ENCODE assay signal across 12 cellular contexts in the genomic region with DNA sequence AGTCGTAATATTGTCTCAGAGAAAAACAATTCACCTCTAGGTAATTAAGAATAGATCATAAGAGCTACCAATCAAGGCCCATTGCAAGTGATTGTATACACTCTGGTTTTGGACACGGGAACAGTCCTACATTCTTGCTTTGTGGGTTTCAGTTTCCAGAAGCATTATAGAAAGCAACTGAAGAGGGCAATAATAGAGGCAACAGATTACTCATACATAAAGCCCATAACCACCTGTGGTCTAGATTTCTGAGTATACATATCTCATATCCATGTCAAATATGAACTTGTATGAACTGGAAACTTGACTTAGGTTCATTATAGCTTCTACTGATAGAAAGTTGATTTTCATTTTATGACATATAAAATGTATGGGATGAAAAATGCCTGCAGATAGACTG.
DNase-seq lines count a peak whose midpoint lies in the region; ATAC-seq lines count a peak whose summit lies in the region.
"Had no signal": no experiment of that assay in that cellular context is flagged by ENCODE, and none has a peak within 500 bp of the region (broad histone marks: within the 10 kb centered on the region; RNA-seq: fewer than 3 reads in every experiment).

No MANE protein-coding gene starts in this region.

- POLR2A ChIA-PET in activated CD4-positive, alpha-beta T cell treated with anti-CD3 and anti-CD28 coated beads, Interleukin-2, amount 10 ng/mL, durations not matched to agents 7 days and 5 days (lab: Charles Lee), result no interaction called here

- H3K27ac Mint-ChIP-seq in activated CD4-positive, alpha-beta T cell treated with anti-CD3 and anti-CD28 coated beads, Interleukin-2, amount 10 ng/mL, durations not matched to agents 7 days and 5 days, result no peak overlapping the region
- H3K27ac Mint-ChIP-seq in memory B cell, result peak overlapping the region; percentile 50

- peaks cover 71% of the 10 kb centered on the region for H3K36me3 Mint-ChIP-seq in activated CD4-positive, alpha-beta T cell treated with anti-CD3 and anti-CD28 coated beads, Interleukin-2, amount 10 ng/mL, durations not matched to agents 7 days and 5 days (ENCODE audit: low read depth)
- H3K36me3 Mint-ChIP-seq in memory B cell, result peaks cover 42% of the 10 kb centered on the region

- ATAC-seq in GM21529 (IDR thresholded peaks at IDR 0.05; ENCODE audit: unreplicated experiment) (peak; percentile 99), HG03175 (IDR thresholded peaks at IDR 0.05; ENCODE audit: unreplicated experiment) (peak; percentile 99), memory B cell (ENCODE audit: low read depth) (no peak)
- ATAC-seq: HepG2 had no signal

- CTCF ChIA-PET in activated CD4-positive, alpha-beta T cell treated with anti-CD3 and anti-CD28 coated beads, Interleukin-2, amount 10 ng/mL, durations not matched to agents 7 days and 5 days (lab: Charles Lee), result interaction anchor here (0.7 to 1.1 kb wide), 3 partner anchors 10 to 30 kb away, joined by 3 to 5 read pairs (median 3); no protein-coding TSS in a partner anchor

- peaks cover 6% of the 10 kb centered on the region for H3K27me3 Mint-ChIP-seq in activated CD4-positive, alpha-beta T cell treated with anti-CD3 and anti-CD28 coated beads, Interleukin-2, amount 10 ng/mL, durations not matched to agents 7 days and 5 days
- H3K27me3 Mint-ChIP-seq in memory B cell, result no peaks in the 10 kb centered on the region

- no peak overlapping the region for H3K4me3 Mint-ChIP-seq in activated CD4-positive, alpha-beta T cell treated with anti-CD3 and anti-CD28 coated beads, Interleukin-2, amount 10 ng/mL, durations not matched to agents 7 days and 5 days
- no peak overlapping the region for H3K4me3 Mint-ChIP-seq in memory B cell

- peaks cover 3% of the 10 kb centered on the region for H3K9me3 Mint-ChIP-seq in activated CD4-positive, alpha-beta T cell treated with anti-CD3 and anti-CD28 coated beads, Interleukin-2, amount 10 ng/mL, durations not matched to agents 7 days and 5 days
- H3K9me3 Mint-ChIP-seq in memory B cell, result peaks cover 2% of the 10 kb centered on the region

- H3K4me1 Mint-ChIP-seq in activated CD4-positive, alpha-beta T cell treated with anti-CD3 and anti-CD28 coated beads, Interleukin-2, amount 10 ng/mL, durations not matched to agents 7 days and 5 days, result peaks cover 27% of the 10 kb centered on the region
- peaks cover 4% of the 10 kb centered on the region for H3K4me1 Mint-ChIP-seq in memory B cell

- DNase-seq in activated CD4-positive, alpha-beta T cell treated with anti-CD3 and anti-CD28 coated beads, Interleukin-2, amount 10 ng/mL, durations not matched to agents 7 days and 5 days, result peak; percentile 9
- DNase-seq in activated CD4-positive, alpha-beta T cell treated with anti-CD3 and anti-CD28 coated beads, Interleukin-2, amount 50 U/mL, for 4 hours, result no peak
- DNase-seq in memory B cell (ENCODE audit: low spot score in 2 of 2) (no peak), RPMI8226 (no peak), T1000 (lab: John Stamatoyannopoulos, UW) (no peak), D341Med (ENCODE audit: low spot score) (no peak)
- DNase-seq: ACHN, activated gamma-delta T cell treated with Interleukin-2 at 50 U/mL for 16 hours, GDM1 had no signal
